9 cellular contexts compared by ENCODE assay signal in the genomic region with DNA sequence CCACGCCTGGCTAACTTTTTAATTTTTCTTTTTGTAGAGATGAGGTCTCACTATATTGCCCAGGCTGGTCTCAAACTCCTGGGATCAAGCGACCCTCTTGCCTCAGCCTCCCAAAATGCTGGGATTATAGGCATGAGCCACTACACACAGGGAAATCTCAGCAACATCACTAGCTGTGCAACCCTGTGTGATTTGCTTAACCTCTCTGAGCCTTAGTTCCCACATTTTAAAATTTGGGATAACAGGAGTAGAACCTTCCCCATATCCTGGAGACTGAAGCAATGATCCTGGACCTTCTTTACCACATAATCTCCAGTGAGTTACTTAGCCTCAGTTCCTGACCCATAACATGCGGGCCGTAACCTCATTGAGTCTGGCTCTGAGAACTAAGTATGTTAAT.
"Had no signal": no experiment of that assay in that cellular context is flagged by ENCODE, and none has a peak within 500 bp of the region (broad histone marks: within the 10 kb centered on the region; RNA-seq: fewer than 3 reads in every experiment).

No MANE protein-coding gene starts in this region.

- FAIRE-seq: H1, H54 had no signal

- ATAC-seq: GM23338 had no signal

- H2AFZ ChIP-seq: GM23338 had no signal

- H3K4me2 ChIP-seq: GM23338 had no signal

- H3K4me3 ChIP-seq: GM23338 had no signal

- H3K27ac ChIP-seq: HL-60 had no signal

- DNase-seq: H9, HCEC 1CT, HFFc6, IMR-90, KBM-7 had no signal
